ENCODE assay signal across 12 cellular contexts in the genomic region with DNA sequence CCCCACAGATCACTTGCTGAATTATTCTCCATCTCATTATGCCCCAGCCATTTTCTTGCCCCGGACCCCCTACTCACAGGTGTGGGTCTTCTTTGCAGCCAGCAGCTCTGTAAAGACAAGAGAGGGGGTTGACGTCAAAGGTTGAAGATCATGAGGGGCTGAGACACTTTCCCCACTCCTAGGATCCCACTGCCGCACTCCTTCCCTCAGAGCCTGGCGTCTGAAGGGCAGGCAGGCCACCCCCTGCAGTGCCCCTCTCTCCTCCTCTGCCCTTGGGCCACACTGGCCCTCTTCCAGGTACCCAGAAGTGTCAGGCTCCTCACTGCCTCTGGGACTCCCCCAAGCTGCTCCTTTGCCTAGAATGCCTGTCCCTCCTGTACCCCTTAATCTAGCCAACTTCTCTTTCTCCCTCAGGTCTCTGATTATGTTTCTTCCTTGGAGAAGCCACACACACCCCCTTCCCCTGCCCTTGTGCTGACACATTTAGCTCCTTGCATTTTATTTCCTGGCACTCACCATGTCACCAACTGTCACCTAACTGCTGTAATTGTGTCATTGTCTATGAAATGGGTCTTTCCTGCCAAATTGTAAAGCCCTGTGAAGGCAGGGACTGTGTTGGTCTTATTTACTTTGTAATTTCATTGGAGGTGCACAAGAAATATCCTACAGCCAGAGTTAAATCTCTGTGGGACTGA. TPM values are rescaled to one million over a fixed set of nuclear protein-coding genes. Genes with fewer than 3 reads are reported as not detected.
A peak's percentile ranks its signal among the peaks of the same experiment; 100 is the strongest.
DNase-seq lines count a peak whose midpoint lies in the region; ATAC-seq and TF ChIP-seq lines count a peak whose summit lies in the region.
"Had no signal": no experiment of that assay in that cellular context is flagged by ENCODE, and none has a peak within 500 bp of the region (broad histone marks: within the 10 kb centered on the region; RNA-seq: fewer than 3 reads in every experiment).

No MANE protein-coding gene starts in this region.

- peaks cover 83% of the 10 kb centered on the region for H3K4me1 Mint-ChIP-seq in activated CD4-positive, alpha-beta T cell treated with anti-CD3 and anti-CD28 coated beads for 36 hours
- H3K4me1 Mint-ChIP-seq in T-helper 1 cell treated with Interleukin-12 subunit alpha and Interleukin-12 subunit beta and Interleukin-4 antibody, amounts not matched to agents 30 μg/mL and 1 μg/mL, for 36 hours (ENCODE audit: low read depth) = peaks cover 53% of the 10 kb centered on the region

- DNase-seq in activated CD4-positive, alpha-beta T cell treated with anti-CD3 and anti-CD28 coated beads for 36 hours = peak; percentile 54
- no peak for DNase-seq in activated CD4-positive, alpha-beta T cell treated with anti-CD3 and anti-CD28 coated beads for 48 hours
- DNase-seq in esophagus squamous epithelium (lab: John Stamatoyannopoulos, UW) (no peak), NOMO-1 treated with DMSO at 0.1 percent for 48 hours (lab: John Stamatoyannopoulos, UW; ENCODE audit: unreplicated experiment) (no peak)
- no peak for DNase-seq in stimulated activated CD4-positive, alpha-beta T cell treated with anti-CD3 and anti-CD28 coated beads, Interleukin-1b, Interleukin-23, amount 100 ng/mL, for 48 hours
- DNase-seq: 8988T, erythroblast, NCI-H526 treated with DMSO at 0.1 percent for 48 hours had no signal

- WGBS in esophagus squamous epithelium, 2 donors = 35 to 41% methylated on average over 3 to 4 of the region's 4 CpGs

- no peaks in the 10 kb centered on the region for H3K27me3 Mint-ChIP-seq in activated CD4-positive, alpha-beta T cell treated with anti-CD3 and anti-CD28 coated beads for 36 hours
- H3K27me3 Mint-ChIP-seq in T-helper 1 cell treated with Interleukin-12 subunit alpha and Interleukin-12 subunit beta and Interleukin-4 antibody, amounts not matched to agents 30 μg/mL and 1 μg/mL, for 36 hours (ENCODE audit: low read depth) = no peaks in the 10 kb centered on the region

- H3K27ac ChIP-seq in esophagus squamous epithelium (peak overlapping the region in 3 of 4 donors; percentile 7 to 70 (median 36)), skeletal muscle tissue (ENCODE audit: low read depth, low read length) (peak overlapping the region; percentile 96)

- H3K36me3 Mint-ChIP-seq in activated CD4-positive, alpha-beta T cell treated with anti-CD3 and anti-CD28 coated beads for 36 hours (ENCODE audit: low read depth) = no peaks in the 10 kb centered on the region
- no peaks in the 10 kb centered on the region for H3K36me3 Mint-ChIP-seq in T-helper 1 cell treated with Interleukin-12 subunit alpha and Interleukin-12 subunit beta and Interleukin-4 antibody, amounts not matched to agents 30 μg/mL and 1 μg/mL, for 36 hours (ENCODE audit: low read depth)

- POLR2A ChIA-PET in activated CD4-positive, alpha-beta T cell treated with anti-CD3 and anti-CD28 coated beads for 36 hours (lab: Charles Lee) = no interaction called here

- H3K27me3 ChIP-seq in esophagus squamous epithelium (peaks cover 0 to 7% (median 0%) of the 10 kb centered on the region in 4 donors), skeletal muscle tissue (ENCODE audit: control insufficient read depth in 3 of 3, insufficient read depth in 3 of 3, low read length in 3 of 3) (no peaks in the 10 kb centered on the region)

- H3K9ac ChIP-seq in skeletal muscle tissue (ENCODE audit: low read depth in 1 of 3, low read length in 3 of 3) = peak overlapping the region in 1 of 3 donors; percentile 81

- H3K4me3 Mint-ChIP-seq in activated CD4-positive, alpha-beta T cell treated with anti-CD3 and anti-CD28 coated beads for 36 hours = peak overlapping the region; percentile 11
- H3K4me3 Mint-ChIP-seq in T-helper 1 cell treated with Interleukin-12 subunit alpha and Interleukin-12 subunit beta and Interleukin-4 antibody, amounts not matched to agents 30 μg/mL and 1 μg/mL, for 36 hours = peak overlapping the region; percentile 75

- H3K9me3 Mint-ChIP-seq in activated CD4-positive, alpha-beta T cell treated with anti-CD3 and anti-CD28 coated beads for 36 hours (ENCODE audit: low read depth) = no peaks in the 10 kb centered on the region
- no peaks in the 10 kb centered on the region for H3K9me3 Mint-ChIP-seq in T-helper 1 cell treated with Interleukin-12 subunit alpha and Interleukin-12 subunit beta and Interleukin-4 antibody, amounts not matched to agents 30 μg/mL and 1 μg/mL, for 36 hours

- TF ChIP-seq POLR2A in esophagus squamous epithelium (IDR thresholded peaks at IDR 0.05) = no peak

- TF ChIP-seq CTCF in esophagus squamous epithelium (IDR thresholded peaks at IDR 0.05) = no peak

- H3K4me3 ChIP-seq in esophagus squamous epithelium = no peak overlapping the region
- peak overlapping the region; percentile 7 to 87 (median 85) for H3K4me3 ChIP-seq in skeletal muscle tissue (ENCODE audit: low read length in 3 of 3)

- H3K4me1 ChIP-seq in esophagus squamous epithelium = peaks cover 14 to 60% (median 16%) of the 10 kb centered on the region in 3 donors
- H3K4me1 ChIP-seq in skeletal muscle tissue (ENCODE audit: control insufficient read depth in 3 of 3, insufficient read depth in 3 of 3, low read length in 3 of 3) = peaks cover 57 to 91% (median 78%) of the 10 kb centered on the region in 3 donors

- H3K27ac Mint-ChIP-seq in activated CD4-positive, alpha-beta T cell treated with anti-CD3 and anti-CD28 coated beads for 36 hours = peak overlapping the region; percentile 69
- peak overlapping the region; percentile 91 for H3K27ac Mint-ChIP-seq in T-helper 1 cell treated with Interleukin-12 subunit alpha and Interleukin-12 subunit beta and Interleukin-4 antibody, amounts not matched to agents 30 μg/mL and 1 μg/mL, for 36 hours

- CTCF ChIA-PET in activated CD4-positive, alpha-beta T cell treated with anti-CD3 and anti-CD28 coated beads for 36 hours (lab: Charles Lee) = interaction anchor here (1.5 kb wide), 1 partner anchor 13 kb away, joined by 4 read pairs; no protein-coding TSS in a partner anchor

- intact Hi-C loops in activated CD4-positive, alpha-beta T cell treated with anti-CD3 and anti-CD28 coated beads for 36 hours (cut with DNase I, micrococcal nuclease) = loop anchor here (2.0 kb wide), 2 partner anchors 39 to 235 kb away; partner anchors contain the start of gene TDRKH (in 2 of the 2)
- intact Hi-C loops in esophagus squamous epithelium (cut with DNase I) = no loop called here

- H3K9me3 ChIP-seq in esophagus squamous epithelium (no peaks in the 10 kb centered on the region), skeletal muscle tissue (ENCODE audit: control insufficient read depth in 3 of 3, low read length in 3 of 3) (no peaks in the 10 kb centered on the region)

- H3K36me3 ChIP-seq in esophagus squamous epithelium = no peaks in the 10 kb centered on the region
- peaks cover 4 to 8% (median 7%) of the 10 kb centered on the region in 3 donors for H3K36me3 ChIP-seq in skeletal muscle tissue (ENCODE audit: control insufficient read depth in 3 of 3, insufficient read depth in 3 of 3, low read length in 3 of 3)

- peak; percentile 28 for ATAC-seq in activated CD4-positive, alpha-beta T cell treated with anti-CD3 and anti-CD28 coated beads for 36 hours
- no peak for ATAC-seq in GM19455 (IDR thresholded peaks at IDR 0.05; ENCODE audit: unreplicated experiment)

RNA-seq across cellular contexts. Expression of gene RORC, which starts 2.1 kb away (rescaled TPM):
- 1 to 10 TPM; 3.8 to 3.9 TPM for total RNA-seq in activated CD4-positive, alpha-beta T cell treated with anti-CD3 and anti-CD28 coated beads for 36 hours
- total RNA-seq in esophagus squamous epithelium (10 to 100 TPM in 1 of 4 donors, 1 to 10 TPM in 2, under 1 TPM in 1; 0.75 to 11.5 (median 5.3) TPM), skeletal muscle tissue (8.9 TPM)

RNA-seq across cellular contexts. Expression of gene C2CD4D, which starts 10.1 kb away (rescaled TPM):
- total RNA-seq in activated CD4-positive, alpha-beta T cell treated with anti-CD3 and anti-CD28 coated beads for 36 hours = 1 to 10 TPM; 2.1 to 2.4 TPM
- total RNA-seq in esophagus squamous epithelium (under 1 TPM in 2 of 4 donors, not detected in 2; 0.22 to 0.38 TPM), skeletal muscle tissue (not detected)
- total RNA-seq: myocyte had no signal

RNA-seq across cellular contexts. Expression of gene THEM5, which starts 24.0 kb away (rescaled TPM):
- total RNA-seq in activated CD4-positive, alpha-beta T cell treated with anti-CD3 and anti-CD28 coated beads for 36 hours = not detected
- total RNA-seq in esophagus squamous epithelium (1 to 10 TPM in 1 of 4 donors, under 1 TPM in 1, not detected in 2; 0.76 to 1.7 TPM), skeletal muscle tissue (not detected)
- total RNA-seq: myocyte had no signal

RNA-seq across cellular contexts. Expression of gene LINGO4, which starts 24.3 kb away (rescaled TPM):
- total RNA-seq in activated CD4-positive, alpha-beta T cell treated with anti-CD3 and anti-CD28 coated beads for 36 hours = under 1 TPM; 0.09 to 0.18 TPM
- total RNA-seq in esophagus squamous epithelium (under 1 TPM in 1 of 4 donors, not detected in 3; 0.19 TPM), skeletal muscle tissue (under 0.01 TPM)
- total RNA-seq: myocyte had no signal

RNA-seq across cellular contexts. Expression of gene TDRKH, which starts 39.2 kb away (rescaled TPM):
- total RNA-seq in activated CD4-positive, alpha-beta T cell treated with anti-CD3 and anti-CD28 coated beads for 36 hours = 10 to 100 TPM; 18.4 to 19.9 TPM
- 1 to 10 TPM; 1.1 to 5.3 (median 2.3) TPM for total RNA-seq in esophagus squamous epithelium
- total RNA-seq in skeletal muscle tissue = 4.7 TPM

Comparison
In these comparisons a context has a peak if more than half of its experiments do, and no peak if none do; other contexts are left out.
1. H3K4me3 ChIP-seq: peak in skeletal muscle tissue (3 of 3); none in esophagus squamous epithelium (0 of 4).